In genomic region chr7:28498636-28499035, GRCh38 we compare ENCODE assay signal across 16 cellular contexts.
DNase-seq lines count a peak whose midpoint lies in the region; ATAC-seq lines count a peak whose summit lies in the region.
"Had no signal": no experiment of that assay in that cellular context is flagged by ENCODE, and none has a peak within 500 bp of the region (broad histone marks: within the 10 kb centered on the region; RNA-seq: fewer than 3 reads in every experiment).

No MANE protein-coding gene starts in this region.

- no peak for ATAC-seq in HG03571 (IDR thresholded peaks at IDR 0.05; ENCODE audit: unreplicated experiment)
- ATAC-seq: CD8-positive, alpha-beta T cell had no signal

- no peak overlapping the region for H3K27ac ChIP-seq in caudate nucleus (ENCODE audit: low read depth, low read length)
- H3K27ac ChIP-seq: 22Rv1, BLaER1, C4-2B had no signal

- DNase-seq in NCI-H1105 treated with DMSO at 0.1 percent for 48 hours (lab: John Stamatoyannopoulos, UW): peak; percentile 13
- DNase-seq in NCI-H1105 (lab: John Stamatoyannopoulos, UW): no peak
- DNase-seq in LHCN-M2 (ENCODE audit: low read depth): peak; percentile 75
- DNase-seq in NCI-H69 (lab: John Stamatoyannopoulos, UW): peak; percentile 29
- no peak for DNase-seq in caudate nucleus (lab: John Stamatoyannopoulos, UW)
- DNase-seq: Caco-2; CD4-positive, CD25-positive, alpha-beta regulatory T cell; CD8-positive, alpha-beta T cell; DMS153; DND-41; GOT3; HFFc6 had no signal

Comparison
In these comparisons a context has a peak if more than half of its experiments do, and no peak if none do; other contexts are left out.
1. DNase-seq: peak in NCI-H1105 treated with DMSO at 0.1 percent for 48 hours (single experiment), LHCN-M2 (single experiment) and NCI-H69 (single experiment); none in NCI-H1105 (single experiment) and caudate nucleus (0 of 61).